21 cellular contexts compared by ENCODE assay signal in the genomic region with DNA sequence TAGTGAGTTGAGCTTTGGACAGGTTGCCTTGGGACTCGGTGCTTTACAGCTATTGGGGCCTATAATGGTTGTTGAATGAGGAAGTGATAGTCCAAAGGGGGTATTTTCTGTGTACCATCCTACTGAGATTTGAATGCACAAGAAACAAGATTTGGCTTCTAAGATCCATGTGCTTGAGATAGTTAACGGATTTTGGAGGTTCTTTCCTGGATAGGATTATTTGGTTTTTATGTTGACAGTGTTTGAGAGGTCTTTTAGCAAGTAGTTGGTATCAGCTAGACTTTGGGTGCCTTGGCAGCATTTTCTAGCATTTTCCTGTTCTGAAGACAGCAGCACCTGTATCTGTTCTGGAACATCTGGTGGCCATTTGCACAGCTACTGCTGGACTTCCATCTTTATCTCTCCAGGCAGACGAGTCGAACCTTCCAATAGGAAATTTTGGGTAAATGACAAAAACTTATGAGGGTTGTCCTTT. TPM values are rescaled to one million over a fixed set of nuclear protein-coding genes. Genes with fewer than 3 reads are reported as not detected.
DNase-seq lines count a peak whose midpoint lies in the region; ATAC-seq, FAIRE-seq and TF ChIP-seq lines count a peak whose summit lies in the region.
"Had no signal": no experiment of that assay in that cellular context is flagged by ENCODE, and none has a peak within 500 bp of the region (broad histone marks: within the 10 kb centered on the region; RNA-seq: fewer than 3 reads in every experiment).

No MANE protein-coding gene starts in this region.

- H3K9ac ChIP-seq in GM12878 (ENCODE audit: control insufficient read depth, insufficient read depth, low read length): no peak overlapping the region

- H3K27ac ChIP-seq in CD8-positive, alpha-beta T cell (ENCODE audit: low read depth, low read length): no peak overlapping the region
- no peak overlapping the region for H3K27ac ChIP-seq in GM12878 (ENCODE audit: control insufficient read depth, insufficient read depth)
- H3K27ac ChIP-seq: HL-60, PC-9, RWPE1 had no signal

- FAIRE-seq in GM12878 (lab: Jason Lieb, UNC) (peak; percentile 49), GM12892 (lab: Jason Lieb, UNC) (no peak)
- FAIRE-seq: H54 had no signal

- DNase-seq in CD8-positive, alpha-beta T cell: no peak
- DNase-seq in NAMALWA (ENCODE audit: low spot score) (peak; percentile 55), GM12878 (ENCODE audit: low read depth, low spot score) (no peak), GM12892 (ENCODE audit: insufficient read length) (no peak)
- DNase-seq in stimulated activated naive B cell treated with anti-CD40 and anti-IgM and Interleukin-4, amounts not matched to agents 10 μg/mL and 1 μg/mL and 100 μg/mL, for 72 hours: no peak
- DNase-seq: Caco-2, GDM1, MM.1S, NCI-H1694 treated with DMSO at 0.1 percent for 48 hours, NCI-H2107, NCI-H2227 treated with DMSO at 0.1 percent for 48 hours, NCI-H524, NCI-H82, PC-9, SIG-M5 had no signal

- in situ Hi-C loops in GM12878 (cut with MboI): no loop called here

- no peak overlapping the region for H2AFZ ChIP-seq in GM12878 (ENCODE audit: control insufficient read depth, low read depth, low read length)
- H2AFZ ChIP-seq: PC-9 had no signal

- no peak overlapping the region for H3K4me3 ChIP-seq in CD8-positive, alpha-beta T cell (ENCODE audit: low read depth, low read length)
- no peak overlapping the region for H3K4me3 ChIP-seq in GM12878
- H3K4me3 ChIP-seq: PC-9 had no signal

- TF ChIP-seq POLR2A in GM12878 (IDR thresholded peaks at IDR 0.05; ENCODE audit: low read depth, low read length): no peak
- TF ChIP-seq POLR2A in GM12892 (IDR thresholded peaks at IDR 0.05; ENCODE audit: low read depth, low read length): no peak

- RAD21 ChIA-PET in GM12878 (lab: Charles Lee; ENCODE audit: unreplicated experiment): interaction anchor here (0.7 to 1.0 kb wide), 2 partner anchors 37 to 533 kb away, joined by 3 read pairs; no protein-coding TSS in a partner anchor

- no peaks in the 10 kb centered on the region for H4K20me1 ChIP-seq in GM12878 (ENCODE audit: control insufficient read depth, insufficient read depth)

- peaks cover 21% of the 10 kb centered on the region for H3K79me2 ChIP-seq in GM12878 (ENCODE audit: control insufficient read depth, insufficient read depth, low read length)

- H3K9me3 ChIP-seq in CD8-positive, alpha-beta T cell (ENCODE audit: low read length): no peaks in the 10 kb centered on the region
- no peaks in the 10 kb centered on the region for H3K9me3 ChIP-seq in GM12878 (replicated peaks; ENCODE audit: control insufficient read depth, insufficient read depth, low read length)
- H3K9me3 ChIP-seq: Caco-2 had no signal

- H3K4me2 ChIP-seq in GM12878 (ENCODE audit: control insufficient read depth, insufficient read depth): no peak overlapping the region
- H3K4me2 ChIP-seq: PC-9 had no signal

- H3K36me3 Mint-ChIP-seq in CD8-positive, alpha-beta T cell: peaks cover 4% of the 10 kb centered on the region
- no peaks in the 10 kb centered on the region for H3K36me3 Mint-ChIP-seq in stimulated activated naive B cell treated with anti-CD40 and anti-IgM and Interleukin-4, amounts not matched to agents 10 μg/mL and 1 μg/mL and 100 μg/mL, for 72 hours

- TF ChIP-seq CTCF in CD8-positive, alpha-beta T cell (IDR thresholded peaks at IDR 0.05): no peak
- no peak for TF ChIP-seq CTCF in GM12878 (IDR thresholded peaks at IDR 0.05 in 2 of 3, conservative IDR thresholded peaks at IDR 0.05 in 1 of 3; ENCODE audit: control insufficient read depth in 2 of 3, extremely low read depth in 1 of 3, insufficient read depth in 1 of 3, low read depth in 3 of 3, low read length in 3 of 3)

- no peak for TF ChIP-seq RAD21 in GM12878 (IDR thresholded peaks at IDR 0.05; ENCODE audit: insufficient read depth, low read depth, low read length)

- H3K27ac Mint-ChIP-seq in CD8-positive, alpha-beta T cell: peak overlapping the region; percentile 22
- peak overlapping the region; percentile 78 for H3K27ac Mint-ChIP-seq in stimulated activated naive B cell treated with anti-CD40 and anti-IgM and Interleukin-4, amounts not matched to agents 10 μg/mL and 1 μg/mL and 100 μg/mL, for 72 hours

- intact Hi-C loops in CD8-positive, alpha-beta T cell (cut with DNase I, micrococcal nuclease): loop anchor here in 1 of 2 experiments (10.0 kb wide), 2 partner anchors 551 to 601 kb away; no protein-coding TSS in a partner anchor
- intact Hi-C loops in GM12878 (cut with micrococcal nuclease; ENCODE audit: unreplicated experiment): no loop called here

- ATAC-seq in CD8-positive, alpha-beta T cell: no peak
- ATAC-seq in GM12878 (no peak), GM21576 (IDR thresholded peaks at IDR 0.05; ENCODE audit: unreplicated experiment) (no peak), HG02759 (IDR thresholded peaks at IDR 0.05; ENCODE audit: unreplicated experiment) (no peak)
- peak in 1 of 2 donors; percentile 16 for ATAC-seq in stimulated activated naive B cell treated with anti-CD40 and anti-IgM and Interleukin-4, amounts not matched to agents 10 μg/mL and 1 μg/mL and 100 μg/mL, for 72 hours (replicated peaks)
- ATAC-seq: SK-N-SH treated with all-trans-retinoic acid at 6 μM for 48 hours had no signal

- TF ChIP-seq EP300 in GM12878 (IDR thresholded peaks at IDR 0.05; ENCODE audit: borderline replicate concordance in 1 of 2, control insufficient read depth in 1 of 2, low read depth in 2 of 2, low read length in 2 of 2): no peak

- CTCF ChIA-PET in CD8-positive, alpha-beta T cell (lab: Charles Lee): interaction anchor here (1.1 kb wide), 1 partner anchor 9 kb away, joined by 3 read pairs; no protein-coding TSS in a partner anchor
- CTCF ChIA-PET in GM12878 (lab: Yijun Ruan, JAX): interaction anchor here (0.9 to 1.0 kb wide), 2 partner anchors 113 to 656 kb away, joined by 3 to 4 read pairs; no protein-coding TSS in a partner anchor

- no peaks in the 10 kb centered on the region for H3K36me3 ChIP-seq in CD8-positive, alpha-beta T cell (ENCODE audit: insufficient read depth, low read length)
- no peaks in the 10 kb centered on the region for H3K36me3 ChIP-seq in GM12878 (ENCODE audit: control insufficient read depth in 2 of 2, insufficient read depth in 2 of 2, low read length in 1 of 2)

- no peaks in the 10 kb centered on the region for H3K9me3 Mint-ChIP-seq in CD8-positive, alpha-beta T cell
- H3K9me3 Mint-ChIP-seq in stimulated activated naive B cell treated with anti-CD40 and anti-IgM and Interleukin-4, amounts not matched to agents 10 μg/mL and 1 μg/mL and 100 μg/mL, for 72 hours: no peaks in the 10 kb centered on the region

- 73% methylated on average over 4 of the region's 4 CpGs for WGBS in GM12878 (ENCODE audit: insufficient coverage, insufficient replicate concordance, low lambda C conversion rate, missing lambda C conversion rate)

- peaks cover 15% of the 10 kb centered on the region for H3K4me1 ChIP-seq in CD8-positive, alpha-beta T cell (ENCODE audit: insufficient read depth, low read length)
- peaks cover 19% of the 10 kb centered on the region for H3K4me1 ChIP-seq in GM12878 (ENCODE audit: control insufficient read depth, insufficient read depth, low read length)
- H3K4me1 ChIP-seq: Caco-2 had no signal

- SMC1A ChIA-PET in GM12878 (lab: Charles Lee; ENCODE audit: uncharacterized antibody, unreplicated experiment): no interaction called here

- no TSS peak for BruUV-seq in GM12878 (replicated peaks; lab: Mats Ljungman, UMichigan)

- H3K4me3 Mint-ChIP-seq in CD8-positive, alpha-beta T cell: no peak overlapping the region
- peak overlapping the region; percentile 22 to 38 for H3K4me3 Mint-ChIP-seq in stimulated activated naive B cell treated with anti-CD40 and anti-IgM and Interleukin-4, amounts not matched to agents 10 μg/mL and 1 μg/mL and 100 μg/mL, for 72 hours

- no peaks in the 10 kb centered on the region for H3K27me3 Mint-ChIP-seq in CD8-positive, alpha-beta T cell (ENCODE audit: low read depth)
- H3K27me3 Mint-ChIP-seq in stimulated activated naive B cell treated with anti-CD40 and anti-IgM and Interleukin-4, amounts not matched to agents 10 μg/mL and 1 μg/mL and 100 μg/mL, for 72 hours: no peaks in the 10 kb centered on the region

- peaks cover 2% of the 10 kb centered on the region for H3K4me1 Mint-ChIP-seq in CD8-positive, alpha-beta T cell (ENCODE audit: low read depth)
- peaks cover 5 to 21% of the 10 kb centered on the region in 2 donors for H3K4me1 Mint-ChIP-seq in stimulated activated naive B cell treated with anti-CD40 and anti-IgM and Interleukin-4, amounts not matched to agents 10 μg/mL and 1 μg/mL and 100 μg/mL, for 72 hours

- H3K27me3 ChIP-seq in CD8-positive, alpha-beta T cell (ENCODE audit: insufficient read depth, low read length): no peaks in the 10 kb centered on the region
- H3K27me3 ChIP-seq in GM12878 (replicated peaks in 1 of 2; ENCODE audit: control insufficient read depth in 2 of 2, insufficient read depth in 2 of 2, low read length in 1 of 2): no peaks in the 10 kb centered on the region

- POLR2A ChIA-PET in CD8-positive, alpha-beta T cell (lab: Charles Lee): no interaction called here
- POLR2A ChIA-PET in GM12878 (lab: Charles Lee): interaction anchor here (0.6 kb wide), 1 partner anchor 40 kb away, joined by 6 read pairs; no protein-coding TSS in a partner anchor

TF ChIP-seq in GM12878, 131 proteins besides CTCF, POLR2A, EP300 and RAD21 (continues in another document):
- TF ChIP-seq SPI1 (IDR thresholded peaks at IDR 0.05; ENCODE audit: borderline replicate concordance, insufficient read depth, low read depth, low read length): peak; percentile 84

RNA-seq across cellular contexts. Expression of a gene that starts 3.6 kb away (rescaled TPM):
- 10 to 100 TPM; 53.0 to 53.4 TPM for total RNA-seq in CD8-positive, alpha-beta T cell
- total RNA-seq in GM12878 (2013; cell fraction: nucleolus; rRNA removed): 82.4 and 89.4 TPM in 2 replicates
- total RNA-seq in GM12878 (2014; rRNA removed) (7.8 and 12.0 TPM in 2 replicates), GM12878 (2014; rRNA removed; fragmentation: Illumina TruSeq; extraction: Trizol) (11.2 and 12.0 TPM in 2 replicates), GM12878 (2021) (44.8 and 49.3 TPM in 2 replicates)
- 14.9 TPM for polyA plus RNA-seq in GM12878 (2011; ENCODE audit: low read depth)
- polyA plus RNA-seq in GM12878 (2011; rRNA removed) (14.5 TPM in 2 replicates), GM12878 (2014; fragmentation: Illumina TruSeq; extraction: Trizol) (34.7 and 39.1 TPM in 2 replicates), GM12878 (2014; fragmentation: Nextera tagmentation; extraction: Ambion mirVana) (1 to 10 TPM; 4.3 to 4.6 TPM), GM12878 (2014; rRNA removed) (17.4 and 22.8 TPM in 2 replicates), GM12878 (2016; fragmentation: Nextera tagmentation; extraction: Ambion mirVana) (10 to 100 TPM; 39.7 to 42.3 TPM)
- polyA plus RNA-seq in GM12878 (2011; cell fraction: cytosol; rRNA removed): 10.0 and 15.1 TPM in 2 replicates
- 44.6 and 54.9 TPM in 2 replicates for polyA plus RNA-seq in GM12878 (2011; cell fraction: nucleus; rRNA removed)
- 19.6 and 23.9 TPM in 2 replicates for polyA plus RNA-seq in GM12878 (2012)
- 24.1 and 27.7 TPM in 2 replicates for polyA minus RNA-seq in GM12878 (2011; rRNA and poly(A)+ RNA removed)
- 10.6 and 10.8 TPM in 2 replicates for polyA minus RNA-seq in GM12878 (2011; cell fraction: cytosol; rRNA and poly(A)+ RNA removed)
- 43.5 and 72.9 TPM in 2 replicates for polyA minus RNA-seq in GM12878 (2011; cell fraction: nucleus; rRNA and poly(A)+ RNA removed)
- polyA plus RNA-seq in GM12892 (2012; ENCODE audit: missing spikeins): 16.6 TPM
